In genomic region chr11:15985127-15985862, GRCh38 we compare ENCODE assay signal across 21 cellular contexts.
DNase-seq lines count a peak whose midpoint lies in the region; ATAC-seq and TF ChIP-seq lines count a peak whose summit lies in the region.
"Had no signal": no experiment of that assay in that cellular context is flagged by ENCODE, and none has a peak within 500 bp of the region (broad histone marks: within the 10 kb centered on the region; RNA-seq: fewer than 3 reads in every experiment).

No MANE protein-coding gene starts in this region.

- H3K4me3 Mint-ChIP-seq in WTC11, result no peak overlapping the region
- no peak overlapping the region for H3K4me3 Mint-ChIP-seq in nephron progenitor cell
- H3K4me3 Mint-ChIP-seq in activated T-helper 2 cell treated with anti-CD3 and anti-CD28 coated beads, Interferon-gamma antibody, Interleukin-2, Interleukin-4, amounts not matched to agents 10 μg/mL and 5 μg/mL and 100 μg/mL, durations not matched to agents 14 hours and 24 hours and 36 hours (ENCODE audit: low read depth), result no peak overlapping the region
- H3K4me3 Mint-ChIP-seq: CD14-positive monocyte, HFFc6 had no signal

- peaks cover 15% of the 10 kb centered on the region for H3K27me3 Mint-ChIP-seq in WTC11 (ENCODE audit: low read depth)
- H3K27me3 Mint-ChIP-seq in nephron progenitor cell (ENCODE audit: low read depth, poor library complexity), result peaks cover 6% of the 10 kb centered on the region
- no peaks in the 10 kb centered on the region for H3K27me3 Mint-ChIP-seq in activated T-helper 2 cell treated with anti-CD3 and anti-CD28 coated beads, Interferon-gamma antibody, Interleukin-2, Interleukin-4, amounts not matched to agents 10 μg/mL and 5 μg/mL and 100 μg/mL, durations not matched to agents 14 hours and 24 hours and 36 hours (ENCODE audit: low read depth)

- H3K9me3 Mint-ChIP-seq in WTC11 (no peaks in the 10 kb centered on the region), nephron progenitor cell (no peaks in the 10 kb centered on the region)
- no peaks in the 10 kb centered on the region for H3K9me3 Mint-ChIP-seq in activated T-helper 2 cell treated with anti-CD3 and anti-CD28 coated beads, Interferon-gamma antibody, Interleukin-2, Interleukin-4, amounts not matched to agents 10 μg/mL and 5 μg/mL and 100 μg/mL, durations not matched to agents 14 hours and 24 hours and 36 hours
- H3K9me3 Mint-ChIP-seq: HFFc6 had no signal

- H3K27ac Mint-ChIP-seq in WTC11 (no peak overlapping the region; the same call in 1 of the 2 replicates), nephron progenitor cell (peak overlapping the region; percentile 15)
- H3K27ac Mint-ChIP-seq in activated T-helper 2 cell treated with anti-CD3 and anti-CD28 coated beads, Interferon-gamma antibody, Interleukin-2, Interleukin-4, amounts not matched to agents 10 μg/mL and 5 μg/mL and 100 μg/mL, durations not matched to agents 14 hours and 24 hours and 36 hours, result no peak overlapping the region
- H3K27ac Mint-ChIP-seq: CD14-positive monocyte, HFFc6 had no signal

- peak; percentile 50 for ATAC-seq in WTC11
- no peak for ATAC-seq in GM21717 (IDR thresholded peaks at IDR 0.05; ENCODE audit: unreplicated experiment)
- ATAC-seq: GM12878 had no signal

- CTCF ChIA-PET in WTC11 (lab: Charles Lee), result interaction anchor here (1.1 to 1.6 kb wide), 3 partner anchors 39 to 166 kb away, joined by 3 to 5 read pairs (median 5); no protein-coding TSS in a partner anchor

- H3K4me1 Mint-ChIP-seq in WTC11 (peaks cover 8% of the 10 kb centered on the region), nephron progenitor cell (peaks cover 17% of the 10 kb centered on the region)
- no peaks in the 10 kb centered on the region for H3K4me1 Mint-ChIP-seq in activated T-helper 2 cell treated with anti-CD3 and anti-CD28 coated beads, Interferon-gamma antibody, Interleukin-2, Interleukin-4, amounts not matched to agents 10 μg/mL and 5 μg/mL and 100 μg/mL, durations not matched to agents 14 hours and 24 hours and 36 hours (ENCODE audit: low read depth)
- H3K4me1 Mint-ChIP-seq: CD14-positive monocyte had no signal

- TF ChIP-seq CTCF in WTC11 (IDR thresholded peaks at IDR 0.05) (no peak), nephron progenitor cell (IDR thresholded peaks at IDR 0.05) (no peak)

- POLR2A ChIA-PET in WTC11 (lab: Charles Lee), result no interaction called here

- intact Hi-C loops in activated T-helper 2 cell treated with anti-CD3 and anti-CD28 coated beads, Interferon-gamma antibody, Interleukin-2, Interleukin-4, amounts not matched to agents 10 μg/mL and 5 μg/mL and 100 μg/mL, durations not matched to agents 14 hours and 24 hours and 36 hours (cut with micrococcal nuclease), result no loop called here

- DNase-seq in DMS79 (lab: John Stamatoyannopoulos, UW) (peak; percentile 96), WTC11 (ENCODE audit: low spot score) (no peak), fibroblast of peridontal ligament (ENCODE audit: extremely low read depth) (peak; percentile 68), nephron progenitor cell (no peak), DMS153 treated with DMSO at 0.1 percent for 48 hours (lab: John Stamatoyannopoulos, UW; ENCODE audit: unreplicated experiment) (no peak), NCI-H526 (lab: John Stamatoyannopoulos, UW) (no peak)
- DNase-seq in activated T-helper 2 cell treated with anti-CD3 and anti-CD28 coated beads, Interferon-gamma antibody, Interleukin-2, Interleukin-4, amounts not matched to agents 10 μg/mL and 5 μg/mL and 100 μg/mL, durations not matched to agents 14 hours and 24 hours and 36 hours (ENCODE audit: low spot score), result no peak
- DNase-seq: COR-L47, DMS153, GM23248, HFFc6, KG1, NCI-H1092 treated with DMSO at 0.1 percent for 48 hours, NCI-H1694 treated with DMSO at 0.1 percent for 48 hours, NCI-H2171, NCI-H446 treated with DMSO at 0.1 percent for 48 hours, NCI-H774, SHP77 had no signal

- H3K36me3 Mint-ChIP-seq in WTC11, result no peaks in the 10 kb centered on the region
- H3K36me3 Mint-ChIP-seq in nephron progenitor cell (ENCODE audit: low read depth), result no peaks in the 10 kb centered on the region
- H3K36me3 Mint-ChIP-seq in activated T-helper 2 cell treated with anti-CD3 and anti-CD28 coated beads, Interferon-gamma antibody, Interleukin-2, Interleukin-4, amounts not matched to agents 10 μg/mL and 5 μg/mL and 100 μg/mL, durations not matched to agents 14 hours and 24 hours and 36 hours (ENCODE audit: low read depth), result no peaks in the 10 kb centered on the region
- H3K36me3 Mint-ChIP-seq: CD14-positive monocyte had no signal

TF ChIP-seq in WTC11, 78 proteins besides CTCF, POLR2A, EP300 and RAD21:
- no peak for TF ChIP-seq ESRRA (CRISPR knock-in tag; IDR thresholded peaks at IDR 0.05; ENCODE audit: borderline replicate concordance)
TF ChIP-seq in WTC11: peak in this region for 0.

Comparison
In these comparisons a context has a peak if more than half of its experiments do, and no peak if none do; other contexts are left out.
1. DNase-seq: peak in DMS79 (single experiment) and fibroblast of peridontal ligament (single experiment); none in WTC11 (single experiment), nephron progenitor cell (single experiment), activated T-helper 2 cell treated with anti-CD3 and anti-CD28 coated beads, Interferon-gamma antibody, Interleukin-2, Interleukin-4, amounts not matched to agents 10 μg/mL and 5 μg/mL and 100 μg/mL, durations not matched to agents 14 hours and 24 hours and 36 hours (single experiment), DMS153 treated with DMSO at 0.1 percent for 48 hours (single experiment) and NCI-H526 (0 of 2).